ENCODE assay signal across 1 cellular context in genomic region chr21:42679319-42679981, GRCh38.
TF ChIP-seq lines count a peak whose summit lies in the region.

No MANE protein-coding gene starts in this region.

TF ChIP-seq in HCT116, 20 proteins besides CTCF, POLR2A, EP300 and RAD21:
- TF ChIP-seq ZNF274 (IDR thresholded peaks at IDR 0.05; ENCODE audit: low read depth, low read length) (no peak), SRF (IDR thresholded peaks at IDR 0.05; ENCODE audit: low read depth) (no peak), SP1 (IDR thresholded peaks at IDR 0.05; ENCODE audit: low read depth) (no peak), FOSL1 (IDR thresholded peaks at IDR 0.05; ENCODE audit: low read depth) (no peak)
- TF ChIP-seq, protein P1, sequence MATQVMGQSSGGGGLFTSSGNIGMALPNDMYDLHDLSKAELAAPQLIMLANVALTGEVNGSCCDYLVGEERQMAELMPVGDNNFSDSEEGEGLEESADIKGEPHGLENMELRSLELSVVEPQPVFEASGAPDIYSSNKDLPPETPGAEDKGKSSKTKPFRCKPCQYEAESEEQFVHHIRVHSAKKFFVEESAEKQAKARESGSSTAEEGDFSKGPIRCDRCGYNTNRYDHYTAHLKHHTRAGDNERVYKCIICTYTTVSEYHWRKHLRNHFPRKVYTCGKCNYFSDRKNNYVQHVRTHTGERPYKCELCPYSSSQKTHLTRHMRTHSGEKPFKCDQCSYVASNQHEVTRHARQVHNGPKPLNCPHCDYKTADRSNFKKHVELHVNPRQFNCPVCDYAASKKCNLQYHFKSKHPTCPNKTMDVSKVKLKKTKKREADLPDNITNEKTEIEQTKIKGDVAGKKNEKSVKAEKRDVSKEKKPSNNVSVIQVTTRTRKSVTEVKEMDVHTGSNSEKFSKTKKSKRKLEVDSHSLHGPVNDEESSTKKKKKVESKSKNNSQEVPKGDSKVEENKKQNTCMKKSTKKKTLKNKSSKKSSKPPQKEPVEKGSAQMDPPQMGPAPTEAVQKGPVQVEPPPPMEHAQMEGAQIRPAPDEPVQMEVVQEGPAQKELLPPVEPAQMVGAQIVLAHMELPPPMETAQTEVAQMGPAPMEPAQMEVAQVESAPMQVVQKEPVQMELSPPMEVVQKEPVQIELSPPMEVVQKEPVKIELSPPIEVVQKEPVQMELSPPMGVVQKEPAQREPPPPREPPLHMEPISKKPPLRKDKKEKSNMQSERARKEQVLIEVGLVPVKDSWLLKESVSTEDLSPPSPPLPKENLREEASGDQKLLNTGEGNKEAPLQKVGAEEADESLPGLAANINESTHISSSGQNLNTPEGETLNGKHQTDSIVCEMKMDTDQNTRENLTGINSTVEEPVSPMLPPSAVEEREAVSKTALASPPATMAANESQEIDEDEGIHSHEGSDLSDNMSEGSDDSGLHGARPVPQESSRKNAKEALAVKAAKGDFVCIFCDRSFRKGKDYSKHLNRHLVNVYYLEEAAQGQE (IDR thresholded peaks at IDR 0.05; ENCODE audit: low read depth), result no peak
